8 cellular contexts compared by ENCODE assay signal in genomic region chrX:118346258-118347094, GRCh38. TPM values are rescaled to one million over a fixed set of nuclear protein-coding genes. Genes with fewer than 3 reads are reported as not detected.
DNase-seq lines count a peak whose midpoint lies in the region; ATAC-seq and TF ChIP-seq lines count a peak whose summit lies in the region.

No MANE protein-coding gene starts in this region.

- peak overlapping the region; percentile 98 for H3K27ac Mint-ChIP-seq in activated T-helper 2 cell treated with anti-CD3 and anti-CD28 coated beads, Interferon-gamma antibody, Interleukin-2, Interleukin-4, amounts not matched to agents 10 μg/mL and 5 μg/mL and 100 μg/mL, durations not matched to agents 14 hours and 24 hours and 36 hours

- peak overlapping the region; percentile 70 for H3K27ac ChIP-seq in OCI-LY1 (ENCODE audit: low read depth, low read length, poor library complexity, severe bottlenecking)
- H3K27ac ChIP-seq in osteoblast (ENCODE audit: low read depth, low read length) = peak overlapping the region; percentile 79
- peak overlapping the region; percentile 61 to 94 (median 91) for H3K27ac ChIP-seq in tibial nerve

- peaks cover 29% of the 10 kb centered on the region for H3K4me1 Mint-ChIP-seq in activated T-helper 2 cell treated with anti-CD3 and anti-CD28 coated beads, Interferon-gamma antibody, Interleukin-2, Interleukin-4, amounts not matched to agents 10 μg/mL and 5 μg/mL and 100 μg/mL, durations not matched to agents 14 hours and 24 hours and 36 hours (ENCODE audit: low read depth)

- H3K4me1 ChIP-seq in OCI-LY1 (ENCODE audit: insufficient read depth, low read length, severe bottlenecking) = peaks cover 42% of the 10 kb centered on the region
- peaks cover 12% of the 10 kb centered on the region for H3K4me1 ChIP-seq in osteoblast (ENCODE audit: insufficient read depth, low read length)
- H3K4me1 ChIP-seq in tibial nerve = peaks cover 0 to 32% (median 4%) of the 10 kb centered on the region in 4 donors

- peaks cover 33% of the 10 kb centered on the region for H3K79me2 ChIP-seq in OCI-LY1 (ENCODE audit: insufficient read depth, low read length)
- peaks cover 44% of the 10 kb centered on the region for H3K79me2 ChIP-seq in osteoblast (ENCODE audit: insufficient read depth, low read length)

- peak; percentile 21 to 22 for DNase-seq in NOMO-1 (lab: John Stamatoyannopoulos, UW; ENCODE audit: unreplicated experiment in 2 of 2)
- DNase-seq in NOMO-1 treated with dmso at 0.1 percent for 144 hours (lab: John Stamatoyannopoulos, UW; ENCODE audit: unreplicated experiment) = no peak
- DNase-seq in activated T-helper 2 cell treated with anti-CD3 and anti-CD28 coated beads, Interferon-gamma antibody, Interleukin-2, Interleukin-4, amounts not matched to agents 10 μg/mL and 5 μg/mL and 100 μg/mL, durations not matched to agents 14 hours and 24 hours and 36 hours (ENCODE audit: low spot score) = peak; percentile 40
- peak in 1 of 2 donors; percentile 46 for DNase-seq in foreskin fibroblast
- DNase-seq in osteoblast (ENCODE audit: insufficient read length, low spot score, missing footprints) = no peak
- DNase-seq in tibial nerve (ENCODE audit: low spot score in 2 of 2) = peak in 1 of 2 donors; percentile 12

- H3K4me3 ChIP-seq in OCI-LY1 (ENCODE audit: low read depth, low read length, poor library complexity, severe bottlenecking) (peak overlapping the region; percentile 96), foreskin fibroblast (ENCODE audit: low read depth in 1 of 2, low read length in 2 of 2) (peak overlapping the region; percentile 62 to 86), osteoblast (ENCODE audit: insufficient read depth, low read length) (peak overlapping the region; percentile 83), tibial nerve (peak overlapping the region; percentile 41 to 78 (median 67))

- H3K27me3 ChIP-seq in OCI-LY1 (ENCODE audit: insufficient read depth, low read length) (no peaks in the 10 kb centered on the region), osteoblast (ENCODE audit: insufficient read depth, low read length) (no peaks in the 10 kb centered on the region), tibial nerve (no peaks in the 10 kb centered on the region)

- peak overlapping the region; percentile 96 for H3K9ac ChIP-seq in OCI-LY1 (ENCODE audit: low read length)

- no peaks in the 10 kb centered on the region for H3F3A ChIP-seq in OCI-LY1 (ENCODE audit: insufficient read depth, low read length)

- H3K4me3 Mint-ChIP-seq in activated T-helper 2 cell treated with anti-CD3 and anti-CD28 coated beads, Interferon-gamma antibody, Interleukin-2, Interleukin-4, amounts not matched to agents 10 μg/mL and 5 μg/mL and 100 μg/mL, durations not matched to agents 14 hours and 24 hours and 36 hours (ENCODE audit: low read depth) = peak overlapping the region; percentile 98

- H3K36me3 Mint-ChIP-seq in activated T-helper 2 cell treated with anti-CD3 and anti-CD28 coated beads, Interferon-gamma antibody, Interleukin-2, Interleukin-4, amounts not matched to agents 10 μg/mL and 5 μg/mL and 100 μg/mL, durations not matched to agents 14 hours and 24 hours and 36 hours (ENCODE audit: low read depth) = no peaks in the 10 kb centered on the region

- ATAC-seq in HG03097 (IDR thresholded peaks at IDR 0.05; ENCODE audit: low FRiP score, unreplicated experiment) = peak; percentile 17

- 1 to 44% methylated on average over 14 to 50 of the region's 51 CpGs for WGBS in tibial nerve, 2 donors

- H3K9me2 ChIP-seq in OCI-LY1 (ENCODE audit: low read depth, low read length) = no peaks in the 10 kb centered on the region

- H3K9me3 Mint-ChIP-seq in activated T-helper 2 cell treated with anti-CD3 and anti-CD28 coated beads, Interferon-gamma antibody, Interleukin-2, Interleukin-4, amounts not matched to agents 10 μg/mL and 5 μg/mL and 100 μg/mL, durations not matched to agents 14 hours and 24 hours and 36 hours = no peaks in the 10 kb centered on the region

- no peak for TF ChIP-seq EP300 in tibial nerve (IDR thresholded peaks at IDR 0.05)

- intact Hi-C loops in activated T-helper 2 cell treated with anti-CD3 and anti-CD28 coated beads, Interferon-gamma antibody, Interleukin-2, Interleukin-4, amounts not matched to agents 10 μg/mL and 5 μg/mL and 100 μg/mL, durations not matched to agents 14 hours and 24 hours and 36 hours (cut with micrococcal nuclease) = loop anchor here (1.0 to 5.0 kb wide), 5 partner anchors 18 to 182 kb away; partner anchors contain the start of gene DOCK11

- H3K9me3 ChIP-seq in OCI-LY1 (ENCODE audit: low read length) = no peaks in the 10 kb centered on the region
- H3K9me3 ChIP-seq in osteoblast (ENCODE audit: low read depth, low read length) = no peaks in the 10 kb centered on the region
- no peaks in the 10 kb centered on the region for H3K9me3 ChIP-seq in tibial nerve

- H3K4me2 ChIP-seq in OCI-LY1 (ENCODE audit: low read length) (peak overlapping the region; percentile 86), osteoblast (ENCODE audit: insufficient read depth, low read length) (peak overlapping the region; percentile 79)

- H3K36me3 ChIP-seq in OCI-LY1 (ENCODE audit: insufficient read depth, low read length) = no peaks in the 10 kb centered on the region
- H3K36me3 ChIP-seq in osteoblast (ENCODE audit: insufficient read depth, low read length) = no peaks in the 10 kb centered on the region
- H3K36me3 ChIP-seq in tibial nerve = no peaks in the 10 kb centered on the region

- no peak overlapping the region for H2AFZ ChIP-seq in OCI-LY1 (ENCODE audit: low read length)
- peak overlapping the region; percentile 78 for H2AFZ ChIP-seq in osteoblast (ENCODE audit: low read length)

- TF ChIP-seq POLR2A in tibial nerve (IDR thresholded peaks at IDR 0.05) = no peak

- TF ChIP-seq CTCF in OCI-LY1 (IDR thresholded peaks at IDR 0.05; ENCODE audit: low read length) (peak; percentile 11; the same call in 1 of the 2 replicates), foreskin fibroblast (IDR thresholded peaks at IDR 0.05; ENCODE audit: low read depth, low read length) (no peak), osteoblast (IDR thresholded peaks at IDR 0.05; ENCODE audit: extremely low read depth, low read depth, low read length) (no peak), tibial nerve (IDR thresholded peaks at IDR 0.05) (peak in 1 of 5 experiments; percentile 14)

- H4K20me1 ChIP-seq in OCI-LY1 (ENCODE audit: insufficient read depth, low read length) (no peaks in the 10 kb centered on the region), osteoblast (ENCODE audit: insufficient read depth, low read length) (peaks cover 15% of the 10 kb centered on the region)

- H3K27me3 Mint-ChIP-seq in activated T-helper 2 cell treated with anti-CD3 and anti-CD28 coated beads, Interferon-gamma antibody, Interleukin-2, Interleukin-4, amounts not matched to agents 10 μg/mL and 5 μg/mL and 100 μg/mL, durations not matched to agents 14 hours and 24 hours and 36 hours (ENCODE audit: low read depth) = no peaks in the 10 kb centered on the region

RNA-seq across cellular contexts. Expression of gene WDR44, which starts 0.6 kb away (rescaled TPM):
- total RNA-seq in activated T-helper 2 cell treated with anti-CD3 and anti-CD28 coated beads, Interferon-gamma antibody, Interleukin-2, Interleukin-4, amounts not matched to agents 10 μg/mL and 5 μg/mL and 100 μg/mL, durations not matched to agents 14 hours and 24 hours and 36 hours = 10.0 and 12.9 TPM in 2 replicates
- total RNA-seq in osteoblast = 21.0 and 21.8 TPM in 2 replicates
- 10 to 100 TPM; 16.2 to 24.5 (median 19.2) TPM for total RNA-seq in tibial nerve

Comparison
In these comparisons a context has a peak if more than half of its experiments do, and no peak if none do; other contexts are left out.
1. DNase-seq: peak in NOMO-1 (2 of 2) and activated T-helper 2 cell treated with anti-CD3 and anti-CD28 coated beads, Interferon-gamma antibody, Interleukin-2, Interleukin-4, amounts not matched to agents 10 μg/mL and 5 μg/mL and 100 μg/mL, durations not matched to agents 14 hours and 24 hours and 36 hours (single experiment); none in NOMO-1 treated with dmso at 0.1 percent for 144 hours (single experiment) and osteoblast (single experiment).
2. Peak in every context shown above with its lines, with median percentiles within 50 percentile points of each other: H3K27ac ChIP-seq and H3K4me3 ChIP-seq.